Comparison of ENCODE assay signal across 21 cellular contexts in genomic region chr7:69982197-69982596, GRCh38.
DNase-seq lines count a peak whose midpoint lies in the region; ATAC-seq and TF ChIP-seq lines count a peak whose summit lies in the region.
"Had no signal": no experiment of that assay in that cellular context is flagged by ENCODE, and none has a peak within 500 bp of the region (broad histone marks: within the 10 kb centered on the region; RNA-seq: fewer than 3 reads in every experiment).

No MANE protein-coding gene starts in this region.

- H3K36me3 ChIP-seq in mesenchymal stem cell (ENCODE audit: control insufficient read depth in 1 of 2, insufficient read depth in 2 of 2, low read depth in 1 of 2, low read length in 2 of 2) = no peaks in the 10 kb centered on the region
- H3K36me3 ChIP-seq: esophagus squamous epithelium, suprapubic skin had no signal

- ATAC-seq in Right ventricle myocardium inferior = peak; percentile 63
- no peak for ATAC-seq in HG02642 (IDR thresholded peaks at IDR 0.05; ENCODE audit: poor library complexity, unreplicated experiment)
- ATAC-seq: PC-3 had no signal

- peak overlapping the region; percentile 33 for H3K27ac ChIP-seq in mesenchymal stem cell (ENCODE audit: low read length, poor library complexity, severe bottlenecking)
- H3K27ac ChIP-seq: esophagus squamous epithelium, suprapubic skin had no signal

- no peaks in the 10 kb centered on the region for H3K79me1 ChIP-seq in mesenchymal stem cell (replicated peaks; ENCODE audit: low read length, poor library complexity, severe bottlenecking)

- H3K9ac ChIP-seq in mesenchymal stem cell (ENCODE audit: low read length) = no peak overlapping the region

- DNase-seq in Right ventricle myocardium inferior (ENCODE audit: missing footprints) (no peak), cardiac septum (ENCODE audit: low spot score) (no peak), choroid plexus epithelial cell (ENCODE audit: low read depth) (peak; percentile 40), mesenchymal stem cell (no peak), NCI-H2196 (lab: John Stamatoyannopoulos, UW; ENCODE audit: unreplicated experiment) (no peak), NCI-H1694 treated with DMSO at 0.1 percent for 48 hours (lab: John Stamatoyannopoulos, UW) (no peak), T-helper 2 cell (no peak)
- DNase-seq: activated B cell treated with CpG ODN at 0.5 μM for 24 hours; amygdala; CD4-positive, alpha-beta T cell; cortex of kidney; EL; esophagus squamous epithelium; naive B cell; NCI-H1436; NCI-H446; PC-3; retina; stimulated activated CD4-positive, alpha-beta T cell treated with anti-CD3 and anti-CD28 coated beads, Interleukin-2, amount 100 ng/mL, for 48 hours had no signal

- H3K27me3 ChIP-seq in mesenchymal stem cell (ENCODE audit: control insufficient read depth in 1 of 2, insufficient read depth in 1 of 2, low read length in 2 of 2) = no peaks in the 10 kb centered on the region
- H3K27me3 ChIP-seq: esophagus squamous epithelium, suprapubic skin had no signal

- TF ChIP-seq CTCF in choroid plexus epithelial cell (conservative IDR thresholded peaks at IDR 0.05; ENCODE audit: low read depth, low read length) = no peak

- no peak overlapping the region for H3K23ac ChIP-seq in mesenchymal stem cell (ENCODE audit: low read length in 2 of 2)

- no peak overlapping the region for H2AK5ac ChIP-seq in mesenchymal stem cell (ENCODE audit: low read length, severe bottlenecking)

- WGBS in mesenchymal stem cell = 0% methylated on average over 1 of the region's 1 CpG

- H3K14ac ChIP-seq in mesenchymal stem cell (ENCODE audit: low read length in 2 of 2) = no peak overlapping the region

- H3K9me3 ChIP-seq in mesenchymal stem cell (ENCODE audit: control insufficient read depth, low read length) = peaks cover 3% of the 10 kb centered on the region
- H3K9me3 ChIP-seq: esophagus squamous epithelium, suprapubic skin had no signal

- H3K4me1 ChIP-seq in mesenchymal stem cell (ENCODE audit: control insufficient read depth, insufficient read depth, low read depth, low read length) = no peaks in the 10 kb centered on the region
- H3K4me1 ChIP-seq: esophagus squamous epithelium had no signal

- H3K4ac ChIP-seq in mesenchymal stem cell (ENCODE audit: low read depth in 1 of 2, low read length in 2 of 2) = no peak overlapping the region

- H4K91ac ChIP-seq in mesenchymal stem cell (ENCODE audit: low read length) = no peak overlapping the region

- no peak overlapping the region for H2BK12ac ChIP-seq in mesenchymal stem cell (ENCODE audit: low read length in 2 of 2)

- H2BK5ac ChIP-seq in mesenchymal stem cell (ENCODE audit: low read depth, low read length, poor library complexity, severe bottlenecking) = no peak overlapping the region

- no peak overlapping the region for H3K18ac ChIP-seq in mesenchymal stem cell (ENCODE audit: low read depth in 1 of 2, low read length in 2 of 2)

- H4K8ac ChIP-seq in mesenchymal stem cell (ENCODE audit: low read length) = no peak overlapping the region

- no peak overlapping the region for H2BK15ac ChIP-seq in mesenchymal stem cell (ENCODE audit: low read depth, poor library complexity, severe bottlenecking)

- H2BK120ac ChIP-seq in mesenchymal stem cell (ENCODE audit: low read depth, low read length) = no peak overlapping the region

- H2AFZ ChIP-seq in mesenchymal stem cell (ENCODE audit: low read depth, low read length) = no peak overlapping the region

- H3K4me3 ChIP-seq in choroid plexus epithelial cell (ENCODE audit: low read depth, low read length) (no peak overlapping the region), mesenchymal stem cell (ENCODE audit: insufficient read depth in 1 of 2, low read depth in 1 of 2, low read length in 2 of 2) (no peak overlapping the region)
- H3K4me3 ChIP-seq: esophagus squamous epithelium, suprapubic skin had no signal

- H3K4me2 ChIP-seq in mesenchymal stem cell (ENCODE audit: low read length, poor library complexity, severe bottlenecking) = peak overlapping the region; percentile 14

- intact Hi-C loops in Right ventricle myocardium inferior (cut with DNase I) = no loop called here
- intact Hi-C loops in cardiac septum (cut with DNase I) = no loop called here
